Comparison of ENCODE assay signal across 8 cellular contexts in genomic region chr6:27810768-27811298, GRCh38.
DNase-seq lines count a peak whose midpoint lies in the region; ATAC-seq and TF ChIP-seq lines count a peak whose summit lies in the region.

No MANE protein-coding gene starts in this region.

- peak overlapping the region; percentile 97 for H3K27ac Mint-ChIP-seq in stimulated activated naive CD8-positive, alpha-beta T cell treated with anti-CD3 and anti-CD28 coated beads, Interleukin-15, Interleukin-2, amounts not matched to agents 100 ng/mL and 50 ng/mL, for 24 hours
- peak overlapping the region; percentile 96 for H3K27ac Mint-ChIP-seq in activated T-helper 1 cell treated with anti-CD3 and anti-CD28 coated beads, Interleukin-12 subunit alpha, Interleukin-12 subunit beta, Interleukin-2, Interleukin-4 antibody, amounts not matched to agents 30 ng/mL and 10 ng/mL and 1 ng/mL, durations not matched to agents 14 hours and 24 hours and 36 hours
- peak overlapping the region; percentile 99 for H3K27ac Mint-ChIP-seq in type B pancreatic cell

- peak overlapping the region; percentile 94 for H3K4me3 Mint-ChIP-seq in stimulated activated naive CD8-positive, alpha-beta T cell treated with anti-CD3 and anti-CD28 coated beads, Interleukin-15, Interleukin-2, amounts not matched to agents 100 ng/mL and 50 ng/mL, for 24 hours
- H3K4me3 Mint-ChIP-seq in activated T-helper 1 cell treated with anti-CD3 and anti-CD28 coated beads, Interleukin-12 subunit alpha, Interleukin-12 subunit beta, Interleukin-2, Interleukin-4 antibody, amounts not matched to agents 30 ng/mL and 10 ng/mL and 1 ng/mL, durations not matched to agents 14 hours and 24 hours and 36 hours, result peak overlapping the region; percentile 91
- peak overlapping the region; percentile 98 for H3K4me3 Mint-ChIP-seq in type B pancreatic cell

- no peak for DNase-seq in stimulated activated naive CD8-positive, alpha-beta T cell treated with anti-CD3 and anti-CD28 coated beads, Interleukin-15, Interleukin-2, amounts not matched to agents 100 U/mL and 50 U/mL, for 24 hours
- no peak for DNase-seq in activated T-helper 1 cell treated with anti-CD3 and anti-CD28 coated beads, Interleukin-12 subunit alpha, Interleukin-12 subunit beta, Interleukin-2, Interleukin-4 antibody, amounts not matched to agents 30 ng/mL and 10 ng/mL and 1 ng/mL, durations not matched to agents 14 hours and 24 hours and 36 hours (ENCODE audit: low spot score)
- DNase-seq in kidney epithelial cell (ENCODE audit: low read depth), result no peak
- no peak for DNase-seq in type B pancreatic cell (ENCODE audit: extremely low spot score, unreplicated experiment)

- TF ChIP-seq CTCF in kidney epithelial cell (IDR thresholded peaks at IDR 0.05; ENCODE audit: insufficient read depth, low read length, poor library complexity, severe bottlenecking) (no peak), type B pancreatic cell (conservative IDR thresholded peaks at IDR 0.05) (no peak)

- peaks cover 5% of the 10 kb centered on the region for H3K36me3 Mint-ChIP-seq in stimulated activated naive CD8-positive, alpha-beta T cell treated with anti-CD3 and anti-CD28 coated beads, Interleukin-15, Interleukin-2, amounts not matched to agents 100 ng/mL and 50 ng/mL, for 24 hours (ENCODE audit: low read depth)
- H3K36me3 Mint-ChIP-seq in activated T-helper 1 cell treated with anti-CD3 and anti-CD28 coated beads, Interleukin-12 subunit alpha, Interleukin-12 subunit beta, Interleukin-2, Interleukin-4 antibody, amounts not matched to agents 30 ng/mL and 10 ng/mL and 1 ng/mL, durations not matched to agents 14 hours and 24 hours and 36 hours (ENCODE audit: low read depth), result peaks cover 2% of the 10 kb centered on the region
- H3K36me3 Mint-ChIP-seq in type B pancreatic cell, result no peaks in the 10 kb centered on the region

- peak overlapping the region; percentile 66 for H3K4me3 ChIP-seq in kidney epithelial cell (ENCODE audit: low read depth, low read length)

- no peaks in the 10 kb centered on the region for H3K9me3 Mint-ChIP-seq in stimulated activated naive CD8-positive, alpha-beta T cell treated with anti-CD3 and anti-CD28 coated beads, Interleukin-15, Interleukin-2, amounts not matched to agents 100 ng/mL and 50 ng/mL, for 24 hours
- H3K9me3 Mint-ChIP-seq in activated T-helper 1 cell treated with anti-CD3 and anti-CD28 coated beads, Interleukin-12 subunit alpha, Interleukin-12 subunit beta, Interleukin-2, Interleukin-4 antibody, amounts not matched to agents 30 ng/mL and 10 ng/mL and 1 ng/mL, durations not matched to agents 14 hours and 24 hours and 36 hours, result no peaks in the 10 kb centered on the region
- H3K9me3 Mint-ChIP-seq in type B pancreatic cell, result no peaks in the 10 kb centered on the region

- no peak for ATAC-seq in stimulated activated naive CD8-positive, alpha-beta T cell treated with anti-CD3 and anti-CD28 coated beads, Interleukin-15, Interleukin-2, amounts not matched to agents 100 U/mL and 50 U/mL, for 24 hours
- ATAC-seq in GM18909 (IDR thresholded peaks at IDR 0.05; ENCODE audit: poor library complexity, unreplicated experiment) (no peak), HG03280 (IDR thresholded peaks at IDR 0.05; ENCODE audit: unreplicated experiment) (no peak), GM18511 (IDR thresholded peaks at IDR 0.05; ENCODE audit: unreplicated experiment) (no peak)

- no peaks in the 10 kb centered on the region for H3K36me3 ChIP-seq in kidney epithelial cell (ENCODE audit: control insufficient read depth, insufficient read depth, low read length)

- H3K27me3 ChIP-seq in kidney epithelial cell (ENCODE audit: control insufficient read depth, insufficient read depth, low read length), result no peaks in the 10 kb centered on the region

- peaks cover 78% of the 10 kb centered on the region for H3K4me1 Mint-ChIP-seq in stimulated activated naive CD8-positive, alpha-beta T cell treated with anti-CD3 and anti-CD28 coated beads, Interleukin-15, Interleukin-2, amounts not matched to agents 100 ng/mL and 50 ng/mL, for 24 hours (ENCODE audit: low read depth)
- peaks cover 79% of the 10 kb centered on the region for H3K4me1 Mint-ChIP-seq in activated T-helper 1 cell treated with anti-CD3 and anti-CD28 coated beads, Interleukin-12 subunit alpha, Interleukin-12 subunit beta, Interleukin-2, Interleukin-4 antibody, amounts not matched to agents 30 ng/mL and 10 ng/mL and 1 ng/mL, durations not matched to agents 14 hours and 24 hours and 36 hours (ENCODE audit: low read depth)
- peaks cover 41% of the 10 kb centered on the region for H3K4me1 Mint-ChIP-seq in type B pancreatic cell (ENCODE audit: unreplicated experiment)

- H3K27me3 Mint-ChIP-seq in stimulated activated naive CD8-positive, alpha-beta T cell treated with anti-CD3 and anti-CD28 coated beads, Interleukin-15, Interleukin-2, amounts not matched to agents 100 ng/mL and 50 ng/mL, for 24 hours, result no peaks in the 10 kb centered on the region
- H3K27me3 Mint-ChIP-seq in activated T-helper 1 cell treated with anti-CD3 and anti-CD28 coated beads, Interleukin-12 subunit alpha, Interleukin-12 subunit beta, Interleukin-2, Interleukin-4 antibody, amounts not matched to agents 30 ng/mL and 10 ng/mL and 1 ng/mL, durations not matched to agents 14 hours and 24 hours and 36 hours (ENCODE audit: insufficient read depth), result no peaks in the 10 kb centered on the region
- H3K27me3 Mint-ChIP-seq in type B pancreatic cell, result no peaks in the 10 kb centered on the region

- intact Hi-C loops in activated T-helper 1 cell treated with anti-CD3 and anti-CD28 coated beads, Interleukin-12 subunit alpha, Interleukin-12 subunit beta, Interleukin-2, Interleukin-4 antibody, amounts not matched to agents 30 ng/mL and 10 ng/mL and 1 ng/mL, durations not matched to agents 14 hours and 24 hours and 36 hours (cut with micrococcal nuclease), result loop anchor here (2.0 to 5.0 kb wide), 3 partner anchors 1524 to 1612 kb away; a partner anchor contains a TSS
